In the genomic region with DNA sequence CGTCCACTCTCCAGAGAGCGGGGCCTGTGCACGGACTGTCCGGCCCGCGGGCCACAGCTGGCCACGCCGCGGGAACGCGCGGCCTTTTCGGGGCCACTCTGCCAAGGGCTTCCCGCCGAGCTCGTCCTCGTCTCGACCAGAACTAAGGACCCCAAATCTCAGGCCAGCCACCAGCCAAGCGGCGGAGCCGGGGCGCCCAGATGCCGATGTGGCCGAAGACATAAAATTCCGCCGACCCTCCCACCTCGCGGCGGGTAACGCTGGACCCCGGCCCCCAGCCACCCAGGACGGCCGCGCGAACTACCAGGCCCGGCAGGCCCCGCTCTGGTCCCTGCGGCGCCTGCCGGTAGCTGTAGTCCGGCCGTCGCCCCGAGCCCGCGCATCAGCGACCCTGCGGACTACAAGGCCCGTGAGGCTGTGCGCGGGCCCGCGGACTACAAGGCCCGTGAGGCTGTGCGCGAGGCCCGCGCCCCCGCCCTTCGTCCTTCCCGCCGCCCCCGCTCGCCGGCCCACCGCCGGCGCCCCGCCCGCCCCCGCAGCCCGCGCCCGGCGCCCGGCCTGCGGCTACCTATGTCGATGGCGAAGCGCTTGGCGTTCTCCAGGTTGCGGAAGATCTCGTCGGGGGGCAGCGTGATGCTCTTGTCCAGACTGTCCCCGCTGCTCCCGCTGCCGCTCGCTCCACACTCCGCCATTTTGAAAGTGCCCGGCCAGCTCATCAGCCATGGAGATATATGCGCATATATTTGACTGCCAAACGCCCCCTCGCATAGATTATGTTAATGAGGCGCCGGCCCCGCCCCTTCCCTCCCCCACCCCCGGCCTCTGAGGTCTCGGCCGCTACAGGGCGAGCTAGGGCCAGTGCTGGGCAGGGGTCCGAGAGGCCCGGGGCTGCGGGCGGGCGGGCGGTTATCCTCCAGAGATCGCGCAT, we compare ENCODE assay signal across 8 cellular contexts. TPM values are rescaled to one million over a fixed set of nuclear protein-coding genes. Genes with fewer than 3 reads are reported as not detected.
A peak's percentile ranks its signal among the peaks of the same experiment; 100 is the strongest.
DNase-seq lines count a peak whose midpoint lies in the region; ATAC-seq and TF ChIP-seq lines count a peak whose summit lies in the region.

A gene (minus strand): TSS at position 701 of the 928 bp plus-strand sequence. CDS start 9 bp downstream, at position 692.

- no peak for TF ChIP-seq CTCF in lower lobe of right lung (IDR thresholded peaks at IDR 0.05)

- peaks cover 21% of the 10 kb centered on the region for H3K27me3 Mint-ChIP-seq in activated CD4-positive, alpha-beta memory T cell treated with anti-CD3 and anti-CD28 coated beads, Interleukin-2, amount 10 ng/mL, durations not matched to agents 7 days and 5 days

- DNase-seq in GM19238 (ENCODE audit: insufficient read length, low spot score) (peak; percentile 98), NCI-H82 (lab: John Stamatoyannopoulos, UW) (peak; percentile 98), lower lobe of right lung (peak; percentile 97)
- DNase-seq in activated CD4-positive, alpha-beta memory T cell treated with anti-CD3 and anti-CD28 coated beads, Interleukin-2, amount 10 ng/mL, durations not matched to agents 7 days and 5 days, result peak; percentile 93
- peak; percentile 73 to 75 (median 75) for DNase-seq in stimulated activated CD4-positive, alpha-beta T cell treated with anti-CD3 and anti-CD28 coated beads, TNF-alpha, amount 100 ng/mL, for 1 hour (ENCODE audit: low read depth in 3 of 3, low spot score in 1 of 3)

- intact Hi-C loops in lower lobe of right lung (cut with DNase I), result no loop called here

- H3K4me1 ChIP-seq in BLaER1 treated with 17β-estradiol and CSF1 and Interleukin-3, amounts not matched to agents 10 nM and 100 nM, result peaks cover 42 to 81% (median 74%) of the 10 kb centered on the region in 10 experiments
- H3K4me1 ChIP-seq in duodenal mucosa (ENCODE audit: control insufficient read depth in 1 of 2, insufficient read depth in 2 of 2, low read length in 2 of 2), result peaks cover 41 to 45% of the 10 kb centered on the region in 2 donors
- peaks cover 69% of the 10 kb centered on the region for H3K4me1 ChIP-seq in lower lobe of right lung

- peak within 1 kb of the TSS; percentile 93 for H3K27ac Mint-ChIP-seq in activated CD4-positive, alpha-beta memory T cell treated with anti-CD3 and anti-CD28 coated beads, Interleukin-2, amount 10 ng/mL, durations not matched to agents 7 days and 5 days

- peaks cover 51% of the 10 kb centered on the region for H3K4me1 Mint-ChIP-seq in activated CD4-positive, alpha-beta memory T cell treated with anti-CD3 and anti-CD28 coated beads, Interleukin-2, amount 10 ng/mL, durations not matched to agents 7 days and 5 days

- H3K9me3 Mint-ChIP-seq in activated CD4-positive, alpha-beta memory T cell treated with anti-CD3 and anti-CD28 coated beads, Interleukin-2, amount 10 ng/mL, durations not matched to agents 7 days and 5 days, result no peaks in the 10 kb centered on the region

- H3K9ac ChIP-seq in BLaER1 treated with 17β-estradiol and CSF1 and Interleukin-3, amounts not matched to agents 10 nM and 100 nM, result peak within 1 kb of the TSS; percentile 80 to 95 (median 90)
- H3K9ac ChIP-seq in duodenal mucosa (ENCODE audit: low read depth in 1 of 2, low read length in 2 of 2), result peak within 1 kb of the TSS; percentile 77 to 82

- peak within 1 kb of the TSS; percentile 32 to 84 (median 79); a peak in 21 of 22 replicates for H3K27ac ChIP-seq in BLaER1 treated with 17β-estradiol and CSF1 and Interleukin-3, amounts not matched to agents 10 nM and 100 nM
- H3K27ac ChIP-seq in duodenal mucosa (ENCODE audit: low read depth, low read length) (peak within 1 kb of the TSS; percentile 32), lower lobe of right lung (peak within 1 kb of the TSS; percentile 75)

- H3K36me3 Mint-ChIP-seq in activated CD4-positive, alpha-beta memory T cell treated with anti-CD3 and anti-CD28 coated beads, Interleukin-2, amount 10 ng/mL, durations not matched to agents 7 days and 5 days (ENCODE audit: low read depth), result peaks cover 30% of the 10 kb centered on the region

- peaks cover 2 to 21% (median 6%) of the 10 kb centered on the region in 11 experiments; a peak in 21 of 22 replicates for H3K36me3 ChIP-seq in BLaER1 treated with 17β-estradiol and CSF1 and Interleukin-3, amounts not matched to agents 10 nM and 100 nM
- peaks cover 0 to 4% of the 10 kb centered on the region in 2 donors for H3K36me3 ChIP-seq in duodenal mucosa (ENCODE audit: control insufficient read depth in 1 of 2, insufficient read depth in 2 of 2, low read length in 2 of 2)
- peaks cover 8% of the 10 kb centered on the region for H3K36me3 ChIP-seq in lower lobe of right lung

- POLR2A ChIA-PET in activated CD4-positive, alpha-beta memory T cell treated with anti-CD3 and anti-CD28 coated beads, Interleukin-2, amount 10 ng/mL, durations not matched to agents 7 days and 5 days (lab: Charles Lee), result interaction anchor here (0.6 to 13.2 kb wide), 14 partner anchors 8 to 271 kb away, joined by 3 to 228 read pairs (median 6); a partner anchor contains a TSS

- peak within 1 kb of the TSS; percentile 85 to 100 (median 92) for H3K4me3 ChIP-seq in BLaER1 treated with 17β-estradiol and CSF1 and Interleukin-3, amounts not matched to agents 10 nM and 100 nM
- H3K4me3 ChIP-seq in duodenal mucosa (ENCODE audit: low read depth in 1 of 2, low read length in 2 of 2) (peak within 1 kb of the TSS; percentile 77 to 86), lower lobe of right lung (peak within 1 kb of the TSS; percentile 95)

- peak within 1 kb of the TSS; percentile 80 for H3K4me3 Mint-ChIP-seq in activated CD4-positive, alpha-beta memory T cell treated with anti-CD3 and anti-CD28 coated beads, Interleukin-2, amount 10 ng/mL, durations not matched to agents 7 days and 5 days

- peak within 1 kb of the TSS; percentile 93 to 100 (median 98) for H3K4me2 ChIP-seq in BLaER1 treated with 17β-estradiol and CSF1 and Interleukin-3, amounts not matched to agents 10 nM and 100 nM

- ATAC-seq in HG03439 (IDR thresholded peaks at IDR 0.05; ENCODE audit: unreplicated experiment), result peak; percentile 78
- ATAC-seq in lower lobe of right lung, result peak; percentile 95

- no peaks in the 10 kb centered on the region for H3K9me3 ChIP-seq in BLaER1 treated with 17β-estradiol and CSF1 and Interleukin-3, amounts not matched to agents 10 nM and 100 nM (replicated peaks in 1 of 11)
- no peaks in the 10 kb centered on the region for H3K9me3 ChIP-seq in duodenal mucosa (ENCODE audit: control insufficient read depth in 1 of 2, low read length in 2 of 2)
- no peaks in the 10 kb centered on the region for H3K9me3 ChIP-seq in lower lobe of right lung

- H3K27me3 ChIP-seq in BLaER1 treated with 17β-estradiol and CSF1 and Interleukin-3, amounts not matched to agents 10 nM and 100 nM, result peaks cover 45 to 46% (median 45%) of the 10 kb centered on the region in 11 experiments
- H3K27me3 ChIP-seq in duodenal mucosa (ENCODE audit: control insufficient read depth in 1 of 2, insufficient read depth in 2 of 2, low read length in 2 of 2), result peaks cover 9 to 17% of the 10 kb centered on the region in 2 donors
- peaks cover 33% of the 10 kb centered on the region for H3K27me3 ChIP-seq in lower lobe of right lung (ENCODE audit: low read depth)

- CTCF ChIA-PET in activated CD4-positive, alpha-beta memory T cell treated with anti-CD3 and anti-CD28 coated beads, Interleukin-2, amount 10 ng/mL, durations not matched to agents 7 days and 5 days (lab: Charles Lee), result interaction anchor here (0.8 to 4.2 kb wide), 7 partner anchors 15 to 617 kb away, joined by 3 to 81 read pairs (median 3); a partner anchor contains a TSS

- peaks cover 48 to 93% (median 88%) of the 10 kb centered on the region in 11 experiments for H4K20me1 ChIP-seq in BLaER1 treated with 17β-estradiol and CSF1 and Interleukin-3, amounts not matched to agents 10 nM and 100 nM

RNA-seq across cellular contexts. Expression of the gene that starts here (rescaled TPM):
- total RNA-seq in activated CD4-positive, alpha-beta memory T cell treated with anti-CD3 and anti-CD28 coated beads, Interleukin-2, amount 10 ng/mL, durations not matched to agents 7 days and 5 days, result 10 to 100 TPM; 71.7 to 72.6 TPM
- 39.2 TPM for total RNA-seq in lower lobe of right lung

Comparison
In these comparisons a context has a peak if more than half of its experiments do, and no peak if none do; other contexts are left out.
1. Peak in every context shown above with its lines: DNase-seq, ATAC-seq, H3K4me3 ChIP-seq and H3K27ac ChIP-seq.